In the genomic region with DNA sequence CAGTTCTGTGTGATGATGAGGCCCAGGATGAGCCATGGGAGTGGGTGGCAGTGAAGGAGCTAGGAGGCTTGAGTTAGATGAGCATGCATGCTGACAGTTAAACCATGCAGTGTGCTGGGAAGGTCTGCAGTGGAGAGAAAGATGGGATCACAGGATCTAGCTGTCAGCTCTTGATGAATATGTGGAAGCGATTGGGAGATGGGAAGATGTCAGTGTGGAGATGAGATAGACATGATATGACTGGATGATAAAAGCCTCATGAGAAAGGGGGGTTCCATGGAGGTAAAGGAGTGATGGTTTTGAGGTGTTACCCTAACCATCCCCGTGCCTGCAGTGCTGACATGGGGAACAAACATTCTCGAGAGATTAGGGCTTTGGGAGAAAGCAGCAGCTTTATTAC, we compare ENCODE assay signal across 8 cellular contexts.
"Had no signal": no experiment of that assay in that cellular context is flagged by ENCODE, and none has a peak within 500 bp of the region (broad histone marks: within the 10 kb centered on the region; RNA-seq: fewer than 3 reads in every experiment).

No MANE protein-coding gene starts in this region.

- FAIRE-seq: G401.6, GM12878, GM12891, GM12892, GM18507, GM19239 had no signal

- ATAC-seq: GM12878 had no signal

- DNase-seq: GDM1, GF-D8 had no signal

- H3K4me3 ChIP-seq: GM12878 had no signal
